9 cellular contexts compared by ENCODE assay signal in genomic region chr17:76793775-76794174, GRCh38. TPM values are rescaled to one million over a fixed set of nuclear protein-coding genes. Genes with fewer than 3 reads are reported as not detected.
DNase-seq lines count a peak whose midpoint lies in the region; ATAC-seq and TF ChIP-seq lines count a peak whose summit lies in the region.
"Had no signal": no experiment of that assay in that cellular context is flagged by ENCODE, and none has a peak within 500 bp of the region (broad histone marks: within the 10 kb centered on the region; RNA-seq: fewer than 3 reads in every experiment).

No MANE protein-coding gene starts in this region.

- TF ChIP-seq CTCF in GM06990 (IDR thresholded peaks at IDR 0.05; ENCODE audit: insufficient read depth, low read length, poor library complexity, severe bottlenecking) (peak; percentile 49), LNCaP clone FGC (IDR thresholded peaks at IDR 0.05; ENCODE audit: control insufficient read depth, extremely low read depth, insufficient read depth) (peak; percentile 45), prostate gland (IDR thresholded peaks at IDR 0.05) (peak in 1 of 4 experiments; percentile 8), RWPE1 (conservative IDR thresholded peaks at IDR 0.05; ENCODE audit: low read depth) (no peak)

- ATAC-seq in HG02763 (IDR thresholded peaks at IDR 0.05; ENCODE audit: unreplicated experiment), result no peak

- POLR2A ChIA-PET in RWPE1 (lab: Yijun Ruan, JAX; ENCODE audit: low non-redundant PET), result interaction anchor here (0.6 to 0.7 kb wide), 2 partner anchors 92 to 176 kb away, joined by 3 to 7 read pairs; no protein-coding TSS in a partner anchor

- no peaks in the 10 kb centered on the region for H3K36me3 ChIP-seq in GM06990 (ENCODE audit: control insufficient read depth, insufficient read depth, low read length)
- H3K36me3 ChIP-seq in prostate gland, result no peaks in the 10 kb centered on the region

- CTCF ChIA-PET in RWPE1 (lab: Yijun Ruan, JAX), result no interaction called here

- H3K27me3 ChIP-seq in GM06990 (replicated peaks; ENCODE audit: control insufficient read depth, insufficient read depth, low read length) (no peaks in the 10 kb centered on the region), prostate gland (replicated peaks; ENCODE audit: insufficient read depth) (no peaks in the 10 kb centered on the region)

- intact Hi-C loops in prostate gland (cut with DNase I), result no loop called here

- H3K4me3 ChIP-seq in GM06990 (replicated peaks; ENCODE audit: low read depth, low read length) (no peak overlapping the region), LNCaP clone FGC (ENCODE audit: low read depth, low read length) (no peak overlapping the region), prostate gland (no peak overlapping the region)
- H3K4me3 ChIP-seq: skin epidermis had no signal

- no peak for DNase-seq in GM06990 (ENCODE audit: extremely low read depth, insufficient read length)
- DNase-seq in LNCaP clone FGC (ENCODE audit: low read depth), result no peak
- peak; percentile 84 for DNase-seq in SK-N-DZ (ENCODE audit: low spot score)
- DNase-seq in islet precursor cell, result peak; percentile 78
- DNase-seq in GOT3 (lab: John Stamatoyannopoulos, UW), result no peak
- DNase-seq in prostate gland (ENCODE audit: low spot score), result no peak
- DNase-seq in RWPE1 (ENCODE audit: low spot score), result no peak

- no peaks in the 10 kb centered on the region for H3K4me1 ChIP-seq in prostate gland (replicated peaks)

- TF ChIP-seq POLR2A in prostate gland (IDR thresholded peaks at IDR 0.05), result no peak

- WGBS in prostate gland, result 82% methylated on average over 4 of the region's 4 CpGs

- no peak overlapping the region for H3K27ac ChIP-seq in prostate gland
- H3K27ac ChIP-seq in RWPE1, result no peak overlapping the region
- H3K27ac ChIP-seq: skin epidermis had no signal

- H3K9me3 ChIP-seq in prostate gland, result no peaks in the 10 kb centered on the region

RNA-seq across cellular contexts. Expression of gene MFSD11, which starts 55.9 kb away (rescaled TPM):
- polyA plus RNA-seq in SK-N-DZ (2014; cell fraction: cytosol; rRNA removed), result 33.1 and 35.2 TPM in 2 replicates
- 48.5 and 64.6 TPM in 2 replicates for polyA plus RNA-seq in SK-N-DZ (2014; cell fraction: nucleus; rRNA removed)
- 10 to 100 TPM; 26.7 to 44.3 TPM for total RNA-seq in prostate gland

RNA-seq across cellular contexts. Expression of gene SRSF2, which starts 56.6 kb away (rescaled TPM):
- polyA plus RNA-seq in SK-N-DZ (2014; cell fraction: cytosol; rRNA removed), result 618 and 705 TPM in 2 replicates
- polyA plus RNA-seq in SK-N-DZ (2014; cell fraction: nucleus; rRNA removed), result 1,335 and 1,788 TPM in 2 replicates
- 100 to 1,000 TPM; 217 to 316 TPM for total RNA-seq in prostate gland

Comparison
In these comparisons a context has a peak if more than half of its experiments do, and no peak if none do; other contexts are left out.
1. DNase-seq: peak in SK-N-DZ (single experiment) and islet precursor cell (single experiment); none in GM06990 (single experiment), LNCaP clone FGC (single experiment), GOT3 (single experiment), prostate gland (single experiment) and RWPE1 (single experiment).